27 cellular contexts compared by ENCODE assay signal in genomic region chr12:63075376-63076000, GRCh38.
"Had no signal": no experiment of that assay in that cellular context is flagged by ENCODE, and none has a peak within 500 bp of the region (broad histone marks: within the 10 kb centered on the region; RNA-seq: fewer than 3 reads in every experiment).

No MANE protein-coding gene starts in this region.

- H3K4me1 ChIP-seq: esophagus muscularis mucosa, foreskin keratinocyte, pancreas, vagina had no signal

- DNase-seq: dermis blood vessel endothelial cell; effector memory CD4-positive, alpha-beta T cell; foreskin keratinocyte; glutamatergic neuron; heart right ventricle; hypothalamus; immature natural killer cell; islet precursor cell; kidney glomerular epithelial cell; mesenchymal stem cell; mucosa of descending colon; naive B cell; pancreas; retina; stimulated activated CD4-positive, alpha-beta T cell treated with anti-CD3 and anti-CD28 coated beads, Interleukin-2, amount 100 ng/mL, for 24 hours; stimulated activated CD4-positive, alpha-beta T cell treated with anti-CD3 and anti-CD28 coated beads, Interleukin-4, amount 100 ng/mL, for 24 hours; stimulated activated naive CD4-positive, alpha-beta T cell treated with Interleukin-2 at 50 U/mL for 16 hours; stomach; thyroid gland; trophoblast cell had no signal

- H3K9me3 ChIP-seq: esophagus muscularis mucosa, heart right ventricle, mucosa of descending colon, neutrophil, pancreas, stomach, thyroid gland, vagina had no signal

- H3K4me3 ChIP-seq: coronary artery, esophagus muscularis mucosa, heart right ventricle, mucosa of descending colon, pancreas, stomach, thyroid gland, vagina had no signal

- H3K36me3 ChIP-seq: esophagus muscularis mucosa, heart right ventricle, neutrophil, pancreas, stomach, thyroid gland, vagina had no signal

- H3K27me3 ChIP-seq: esophagus muscularis mucosa, foreskin keratinocyte, heart right ventricle, neutrophil, pancreas, stomach, thyroid gland, vagina had no signal

- ATAC-seq: foreskin keratinocyte; mucosa of descending colon; natural killer cell treated with Interleukin-12 subunit alpha and Interleukin-12 subunit beta and Interleukin-15 and Interleukin-18, amount 100 ng/mL, for 72 hours; pancreas; sciatic nerve; stimulated activated effector memory CD8-positive, alpha-beta T cell treated with anti-CD3 and anti-CD28 coated beads, Interleukin-12 subunit alpha, Interleukin-12 subunit beta, amount 100 ng/mL, for 72 hours had no signal

- H3K27ac ChIP-seq: coronary artery, esophagus muscularis mucosa, foreskin keratinocyte, heart right ventricle, neutrophil, pancreas, stomach, thyroid gland, vagina had no signal
